Comparison of ENCODE assay signal across 8 cellular contexts in the genomic region with DNA sequence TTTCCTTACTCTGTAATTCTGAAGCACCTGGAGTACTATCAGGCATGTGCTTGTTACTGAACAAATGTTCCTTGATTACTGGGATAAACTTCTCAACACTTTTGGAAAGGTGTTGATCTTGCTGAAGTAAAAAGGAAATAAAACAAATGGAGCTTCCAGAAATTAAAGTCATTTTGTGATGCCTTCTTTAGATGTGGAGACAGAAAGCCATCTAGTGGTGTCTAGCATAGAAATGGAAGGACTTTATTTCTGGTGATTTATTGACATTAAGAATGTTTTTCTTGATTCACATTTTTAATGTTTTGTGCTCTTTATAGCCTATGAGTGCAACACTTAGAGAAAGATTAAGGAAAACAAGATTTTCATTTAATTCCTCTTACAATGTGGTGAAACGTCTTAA. TPM values are rescaled to one million over a fixed set of nuclear protein-coding genes. Genes with fewer than 3 reads are reported as not detected.
DNase-seq lines count a peak whose midpoint lies in the region; ATAC-seq and TF ChIP-seq lines count a peak whose summit lies in the region.

No MANE protein-coding gene starts in this region.

- no peak overlapping the region for H2AK5ac ChIP-seq in mesenchymal stem cell (ENCODE audit: low read length, severe bottlenecking)

- no peak overlapping the region for H3K4ac ChIP-seq in mesenchymal stem cell (ENCODE audit: low read depth in 1 of 2, low read length in 2 of 2)

- H3K23ac ChIP-seq in mesenchymal stem cell (ENCODE audit: low read length in 2 of 2): no peak overlapping the region

- H3K4me1 Mint-ChIP-seq in CD8-positive, alpha-beta memory T cell: peaks cover 19 to 28% (median 22%) of the 10 kb centered on the region in 3 donors
- H3K4me1 Mint-ChIP-seq in HFFc6 (ENCODE audit: low read depth): peaks cover 40% of the 10 kb centered on the region
- H3K4me1 Mint-ChIP-seq in activated naive CD8-positive, alpha-beta T cell treated with anti-CD3 and anti-CD28 coated beads, Interleukin-2, amount 10 ng/mL, durations not matched to agents 7 days and 5 days: peaks cover 25% of the 10 kb centered on the region

- no peaks in the 10 kb centered on the region for H3K9me3 ChIP-seq in CD8-positive, alpha-beta memory T cell (ENCODE audit: low read length)
- no peaks in the 10 kb centered on the region for H3K9me3 ChIP-seq in mesenchymal stem cell (ENCODE audit: control insufficient read depth, low read length)

- H3K9me3 Mint-ChIP-seq in CD8-positive, alpha-beta memory T cell: no peaks in the 10 kb centered on the region
- H3K9me3 Mint-ChIP-seq in HFFc6: no peaks in the 10 kb centered on the region
- H3K9me3 Mint-ChIP-seq in activated naive CD8-positive, alpha-beta T cell treated with anti-CD3 and anti-CD28 coated beads, Interleukin-2, amount 10 ng/mL, durations not matched to agents 7 days and 5 days: no peaks in the 10 kb centered on the region

- H3K27ac ChIP-seq in CD8-positive, alpha-beta memory T cell (ENCODE audit: low read depth, low read length): no peak overlapping the region
- H3K27ac ChIP-seq in mesenchymal stem cell (ENCODE audit: low read length, poor library complexity, severe bottlenecking): no peak overlapping the region

- no peaks in the 10 kb centered on the region for H3K79me1 ChIP-seq in mesenchymal stem cell (replicated peaks; ENCODE audit: low read length, poor library complexity, severe bottlenecking)

- no peak overlapping the region for H2BK120ac ChIP-seq in mesenchymal stem cell (ENCODE audit: low read depth, low read length)

- no peak overlapping the region for H2AFZ ChIP-seq in mesenchymal stem cell (ENCODE audit: low read depth, low read length)

- H3K27ac Mint-ChIP-seq in CD8-positive, alpha-beta memory T cell: peak overlapping the region in 7 of 8 donors; percentile 22 to 100 (median 64)
- no peak overlapping the region; the same call in 1 of the 2 replicates for H3K27ac Mint-ChIP-seq in HFFc6
- peak overlapping the region; percentile 60 for H3K27ac Mint-ChIP-seq in activated naive CD8-positive, alpha-beta T cell treated with anti-CD3 and anti-CD28 coated beads, Interleukin-2, amount 10 ng/mL, durations not matched to agents 7 days and 5 days

- peak overlapping the region; percentile 100 for H3K9ac ChIP-seq in mesenchymal stem cell (ENCODE audit: low read length)

- no peak overlapping the region for H2BK12ac ChIP-seq in mesenchymal stem cell (ENCODE audit: low read length in 2 of 2)

- H3K18ac ChIP-seq in mesenchymal stem cell (ENCODE audit: low read depth in 1 of 2, low read length in 2 of 2): no peak overlapping the region

- H2BK5ac ChIP-seq in mesenchymal stem cell (ENCODE audit: low read depth, low read length, poor library complexity, severe bottlenecking): no peak overlapping the region

- POLR2A ChIA-PET in CD8-positive, alpha-beta memory T cell (lab: Charles Lee): interaction anchor here (0.6 kb wide), 1 partner anchor 539 kb away, joined by 7 read pairs; no protein-coding TSS in a partner anchor
- POLR2A ChIA-PET in activated naive CD8-positive, alpha-beta T cell treated with anti-CD3 and anti-CD28 coated beads, Interleukin-2, amount 10 ng/mL, durations not matched to agents 7 days and 5 days (lab: Charles Lee): interaction anchor here (1.3 kb wide), 1 partner anchor 235 kb away, joined by 5 read pairs; no protein-coding TSS in a partner anchor

- CTCF ChIA-PET in CD8-positive, alpha-beta memory T cell (lab: Charles Lee): interaction anchor here (0.8 to 1.8 kb wide), 4 partner anchors 16 to 228 kb away, joined by 3 to 4 read pairs (median 3); no protein-coding TSS in a partner anchor

- DNase-seq in CD8-positive, alpha-beta memory T cell: no peak
- peak; percentile 32 for DNase-seq in HFFc6
- no peak for DNase-seq in activated naive CD8-positive, alpha-beta T cell treated with anti-CD3 and anti-CD28 coated beads, Interleukin-2, amount 10 ng/mL, durations not matched to agents 7 days and 5 days
- peak; percentile 25 for DNase-seq in mesenchymal stem cell
- DNase-seq in activated CD8-positive, alpha-beta memory T cell treated with anti-CD3 and anti-CD28 coated beads, Interleukin-2, amount 50 U/mL, for 4 hours: no peak

- H3K27me3 Mint-ChIP-seq in CD8-positive, alpha-beta memory T cell: no peaks in the 10 kb centered on the region
- no peaks in the 10 kb centered on the region; the same call in 1 of the 2 replicates for H3K27me3 Mint-ChIP-seq in HFFc6 (ENCODE audit: insufficient read depth)
- peaks cover 10% of the 10 kb centered on the region for H3K27me3 Mint-ChIP-seq in activated naive CD8-positive, alpha-beta T cell treated with anti-CD3 and anti-CD28 coated beads, Interleukin-2, amount 10 ng/mL, durations not matched to agents 7 days and 5 days

- H2BK15ac ChIP-seq in mesenchymal stem cell (ENCODE audit: low read depth, poor library complexity, severe bottlenecking): no peak overlapping the region

- no peak overlapping the region for H3K4me3 ChIP-seq in CD8-positive, alpha-beta memory T cell (ENCODE audit: low read length)
- peak overlapping the region in 1 of 2 experiments; percentile 91 for H3K4me3 ChIP-seq in mesenchymal stem cell (ENCODE audit: insufficient read depth in 1 of 2, low read depth in 1 of 2, low read length in 2 of 2)

- peaks cover 0 to 35% (median 3%) of the 10 kb centered on the region in 3 donors for H3K36me3 Mint-ChIP-seq in CD8-positive, alpha-beta memory T cell
- no peaks in the 10 kb centered on the region; the same call in 1 of the 2 replicates for H3K36me3 Mint-ChIP-seq in HFFc6 (ENCODE audit: low read depth)
- H3K36me3 Mint-ChIP-seq in activated naive CD8-positive, alpha-beta T cell treated with anti-CD3 and anti-CD28 coated beads, Interleukin-2, amount 10 ng/mL, durations not matched to agents 7 days and 5 days: peaks cover 10% of the 10 kb centered on the region

- no peaks in the 10 kb centered on the region for H3K36me3 ChIP-seq in CD8-positive, alpha-beta memory T cell (ENCODE audit: insufficient read depth, low read length)
- peaks cover 0 to 23% of the 10 kb centered on the region in 2 experiments for H3K36me3 ChIP-seq in mesenchymal stem cell (ENCODE audit: control insufficient read depth in 1 of 2, insufficient read depth in 2 of 2, low read depth in 1 of 2, low read length in 2 of 2)

- H3K4me1 ChIP-seq in CD8-positive, alpha-beta memory T cell (ENCODE audit: insufficient read depth, low read length): peaks cover 17% of the 10 kb centered on the region
- peaks cover 1% of the 10 kb centered on the region for H3K4me1 ChIP-seq in mesenchymal stem cell (ENCODE audit: control insufficient read depth, insufficient read depth, low read depth, low read length)

- no peak overlapping the region for H3K4me2 ChIP-seq in mesenchymal stem cell (ENCODE audit: low read length, poor library complexity, severe bottlenecking)

- peak; percentile 74 for TF ChIP-seq CTCF in HFFc6 (IDR thresholded peaks at IDR 0.05)

- ATAC-seq in activated naive CD8-positive, alpha-beta T cell treated with anti-CD3 and anti-CD28 coated beads, Interleukin-2, amount 10 ng/mL, durations not matched to agents 7 days and 5 days (ENCODE audit: low read depth): no peak
- ATAC-seq in HG03280 (IDR thresholded peaks at IDR 0.05; ENCODE audit: unreplicated experiment): no peak
- ATAC-seq in HG02870 (IDR thresholded peaks at IDR 0.05; ENCODE audit: unreplicated experiment): no peak
- ATAC-seq in HG03108 (IDR thresholded peaks at IDR 0.05; ENCODE audit: unreplicated experiment): no peak

- H3K14ac ChIP-seq in mesenchymal stem cell (ENCODE audit: low read length in 2 of 2): no peak overlapping the region

- H4K91ac ChIP-seq in mesenchymal stem cell (ENCODE audit: low read length): no peak overlapping the region

- no peaks in the 10 kb centered on the region for H3K27me3 ChIP-seq in CD8-positive, alpha-beta memory T cell (ENCODE audit: insufficient read depth, low read length, poor library complexity, severe bottlenecking)
- H3K27me3 ChIP-seq in mesenchymal stem cell (ENCODE audit: control insufficient read depth in 1 of 2, insufficient read depth in 1 of 2, low read length in 2 of 2): no peaks in the 10 kb centered on the region

- peak overlapping the region; percentile 33 to 97 (median 96) for H3K4me3 Mint-ChIP-seq in CD8-positive, alpha-beta memory T cell
- peak overlapping the region; percentile 89 for H3K4me3 Mint-ChIP-seq in HFFc6
- peak overlapping the region; percentile 96 for H3K4me3 Mint-ChIP-seq in activated naive CD8-positive, alpha-beta T cell treated with anti-CD3 and anti-CD28 coated beads, Interleukin-2, amount 10 ng/mL, durations not matched to agents 7 days and 5 days

- H4K8ac ChIP-seq in mesenchymal stem cell (ENCODE audit: low read length): no peak overlapping the region

- no CpG with 5 or more reads among the region's 1 CpG for WGBS in mesenchymal stem cell

RNA-seq across cellular contexts. Expression of a gene that starts 1.4 kb away (rescaled TPM):
- 10 to 100 TPM; 13.6 to 15.5 TPM for total RNA-seq in CD8-positive, alpha-beta memory T cell
- 13.7 TPM for polyA plus RNA-seq in CD8-positive, alpha-beta memory T cell
- total RNA-seq in HFFc6 (2021; fragmentation: NEBNext Ultra II Directional; extraction: Animal tissue kit (Norgen Biotek cat#: 25700)): 1 to 10 TPM; 4.4 to 6.5 (median 5.7) TPM
- total RNA-seq in activated naive CD8-positive, alpha-beta T cell treated with anti-CD3 and anti-CD28 coated beads, Interleukin-2, amount 10 ng/mL, durations not matched to agents 7 days and 5 days: 10 to 100 TPM; 13.3 to 15.7 TPM
- polyA plus RNA-seq in mesenchymal stem cell (2013, experiment 1 of 2): 4.2 TPM
- 4.8 TPM for polyA plus RNA-seq in mesenchymal stem cell (2013, experiment 2 of 2)

RNA-seq across cellular contexts. Expression of a gene that starts 37.7 kb away (rescaled TPM):
- total RNA-seq in CD8-positive, alpha-beta memory T cell: not detected
- not detected for polyA plus RNA-seq in CD8-positive, alpha-beta memory T cell
- total RNA-seq in HFFc6 (2021; fragmentation: NEBNext Ultra II Directional; extraction: Animal tissue kit (Norgen Biotek cat#: 25700)): 1 to 10 TPM in 2 of 6 experiments, under 1 TPM in 4; 0.23 to 1.5 (median 0.66) TPM
- total RNA-seq in activated naive CD8-positive, alpha-beta T cell treated with anti-CD3 and anti-CD28 coated beads, Interleukin-2, amount 10 ng/mL, durations not matched to agents 7 days and 5 days: not detected
- polyA plus RNA-seq in mesenchymal stem cell (2013, experiment 1 of 2): 0.01 TPM
- polyA plus RNA-seq in mesenchymal stem cell (2013, experiment 2 of 2): not detected

Comparison
In these comparisons a context has a peak if more than half of its experiments do, and no peak if none do; other contexts are left out.
1. DNase-seq: peak in HFFc6 (single experiment) and mesenchymal stem cell (single experiment); none in CD8-positive, alpha-beta memory T cell (0 of 5), activated naive CD8-positive, alpha-beta T cell treated with anti-CD3 and anti-CD28 coated beads, Interleukin-2, amount 10 ng/mL, durations not matched to agents 7 days and 5 days (single experiment) and activated CD8-positive, alpha-beta memory T cell treated with anti-CD3 and anti-CD28 coated beads, Interleukin-2, amount 50 U/mL, for 4 hours (single experiment).
2. Peak in every context shown above with its lines, with median percentiles within 50 percentile points of each other: H3K4me3 Mint-ChIP-seq.